In the genomic region with DNA sequence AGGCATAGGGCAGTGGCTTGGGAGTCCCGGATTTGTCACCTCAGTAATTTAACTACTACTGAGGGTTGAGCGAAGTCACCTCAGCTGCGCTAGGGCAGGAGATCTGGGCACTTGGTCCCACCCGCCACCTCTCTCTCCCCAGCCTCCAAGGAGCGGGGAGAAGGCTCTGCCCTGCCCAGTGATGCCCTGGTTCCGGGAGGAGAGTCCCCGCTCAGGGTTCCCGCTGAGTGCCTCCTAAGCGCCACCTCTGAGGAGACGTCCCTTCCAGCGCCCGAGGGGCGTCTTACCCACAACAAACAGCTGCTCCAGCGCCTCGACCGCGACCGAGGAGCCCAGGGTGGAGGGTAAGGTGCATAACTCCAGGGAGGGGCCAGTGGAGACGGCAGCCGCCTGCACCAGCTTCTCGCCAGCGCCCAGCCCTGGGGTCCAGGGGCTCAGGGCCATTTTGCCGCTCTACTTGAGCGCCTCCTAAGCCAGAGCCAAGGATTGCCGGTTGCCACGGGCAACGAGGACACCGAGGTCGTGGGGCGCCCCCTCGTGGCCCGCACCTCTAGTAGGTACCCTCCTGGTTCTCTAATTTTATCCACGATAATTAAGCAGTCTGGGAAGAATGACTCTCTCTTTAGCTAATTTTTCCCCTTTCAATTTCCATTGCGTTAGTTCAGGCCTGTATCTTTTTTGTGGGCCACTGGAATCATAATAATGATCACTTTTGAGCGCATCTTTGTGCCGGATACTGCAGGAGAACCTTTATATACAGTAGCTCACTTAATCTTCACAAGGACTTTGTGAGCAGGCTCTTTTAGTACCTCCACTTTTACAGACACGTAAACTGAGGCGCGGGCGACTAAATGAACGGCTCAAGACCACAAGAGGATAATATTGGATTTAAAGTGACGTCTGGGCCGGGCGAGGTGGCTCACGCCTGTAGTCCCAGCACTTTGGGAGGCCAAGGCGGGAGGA, we compare ENCODE assay signal across 9 cellular contexts. TPM values are rescaled to one million over a fixed set of nuclear protein-coding genes. Genes with fewer than 3 reads are reported as not detected.
DNase-seq lines count a peak whose midpoint lies in the region; ATAC-seq and TF ChIP-seq lines count a peak whose summit lies in the region.
"Had no signal": no experiment of that assay in that cellular context is flagged by ENCODE, and none has a peak within 500 bp of the region (broad histone marks: within the 10 kb centered on the region; RNA-seq: fewer than 3 reads in every experiment).

A gene (minus strand): TSS at position 481 of the 963 bp plus-strand sequence. CDS start 37 bp downstream, at position 444.

- POLR2A ChIA-PET in OCI-LY7 (lab: Charles Lee): interaction anchor here (0.6 kb wide), 2 partner anchors 52 to 1789 kb away, joined by 3 read pairs; no protein-coding TSS in a partner anchor

- H3K4me3 ChIP-seq in HL-60 (replicated peaks; ENCODE audit: insufficient read depth, low read length) (peak within 1 kb of the TSS; percentile 48), OCI-LY7 (ENCODE audit: low read depth, low read length, poor library complexity, severe bottlenecking) (peak within 1 kb of the TSS; percentile 41), fibroblast of the aortic adventitia (ENCODE audit: low read depth, low read length) (peak within 1 kb of the TSS; percentile 59)

- H3K9me3 Mint-ChIP-seq in natural killer cell: no peaks in the 10 kb centered on the region
- no peaks in the 10 kb centered on the region for H3K9me3 Mint-ChIP-seq in stimulated activated memory B cell treated with anti-CD40 and anti-IgM and Interleukin-4, amounts not matched to agents 10 μg/mL and 1 μg/mL and 100 μg/mL, for 72 hours

- CTCF ChIA-PET in OCI-LY7 (lab: Charles Lee; ENCODE audit: unreplicated experiment): interaction anchor here (1.0 kb wide), 1 partner anchor 16 kb away, joined by 4 read pairs; no protein-coding TSS in a partner anchor

- H3K9me3 ChIP-seq in OCI-LY7 (ENCODE audit: low read length): no peaks in the 10 kb centered on the region

- H3K4me3 Mint-ChIP-seq in natural killer cell: peak within 1 kb of the TSS; percentile 70
- H3K4me3 Mint-ChIP-seq in stimulated activated memory B cell treated with anti-CD40 and anti-IgM and Interleukin-4, amounts not matched to agents 10 μg/mL and 1 μg/mL and 100 μg/mL, for 72 hours: peak within 1 kb of the TSS; percentile 77

- H3K27me3 ChIP-seq in HL-60 (ENCODE audit: insufficient read depth, poor library complexity, severe bottlenecking): peaks cover 13% of the 10 kb centered on the region

- no TSS peak for BruUV-seq in OCI-LY7 (replicated peaks; lab: Mats Ljungman, UMichigan)

- H2AFZ ChIP-seq in OCI-LY7 (ENCODE audit: low read length): peak within 1 kb of the TSS; percentile 62; the same call in 1 of the 2 replicates

- peak; percentile 61 for TF ChIP-seq CTCF in HL-60 (IDR thresholded peaks at IDR 0.05; ENCODE audit: insufficient read depth, low read length)
- peak; percentile 88 for TF ChIP-seq CTCF in OCI-LY7 (conservative IDR thresholded peaks at IDR 0.05; ENCODE audit: low read length)
- peak; percentile 75 for TF ChIP-seq CTCF in fibroblast of the aortic adventitia (IDR thresholded peaks at IDR 0.05; ENCODE audit: insufficient read depth, low read length)
- peak; percentile 73 for TF ChIP-seq CTCF in natural killer cell (IDR thresholded peaks at IDR 0.05)

- H3K27ac ChIP-seq in HL-60 (replicated peaks) (no peak within 1 kb of the TSS), OCI-LY7 (ENCODE audit: low read depth, low read length, poor library complexity, severe bottlenecking) (no peak within 1 kb of the TSS)
- H3K27ac ChIP-seq: epithelial cell of prostate had no signal

- ATAC-seq in GM19468 (IDR thresholded peaks at IDR 0.05; ENCODE audit: extremely low read depth, unreplicated experiment) (peak; percentile 79), natural killer cell (peak; percentile 93 to 98 (median 98))
- ATAC-seq in stimulated activated memory B cell treated with anti-CD40 and anti-IgM and Interleukin-4, amounts not matched to agents 10 μg/mL and 1 μg/mL and 100 μg/mL, for 72 hours: peak; percentile 90

- no peaks in the 10 kb centered on the region for H3K9me2 ChIP-seq in OCI-LY7 (ENCODE audit: insufficient read depth, low read length)

- DNase-seq in COLO668 (lab: John Stamatoyannopoulos, UW; ENCODE audit: unreplicated experiment): peak; percentile 97
- DNase-seq in HL-60 (ENCODE audit: low read depth in 1 of 2, low spot score in 1 of 2): peak; percentile 57 to 78
- DNase-seq in OCI-LY7 (ENCODE audit: low spot score): peak; percentile 81
- DNase-seq in activated T-helper 1 cell treated with Interleukin-2 at 50 U/mL for 16 hours (ENCODE audit: low read depth): peak; percentile 66
- peak; percentile 69 for DNase-seq in fibroblast of the aortic adventitia (ENCODE audit: low read depth)
- DNase-seq in natural killer cell: peak; percentile 71

- peaks cover 7 to 19% of the 10 kb centered on the region in 2 donors for H3K27me3 Mint-ChIP-seq in natural killer cell (ENCODE audit: low read depth in 2 of 2)
- no peaks in the 10 kb centered on the region for H3K27me3 Mint-ChIP-seq in stimulated activated memory B cell treated with anti-CD40 and anti-IgM and Interleukin-4, amounts not matched to agents 10 μg/mL and 1 μg/mL and 100 μg/mL, for 72 hours

- no peaks in the 10 kb centered on the region for H3K36me3 Mint-ChIP-seq in natural killer cell
- no peaks in the 10 kb centered on the region for H3K36me3 Mint-ChIP-seq in stimulated activated memory B cell treated with anti-CD40 and anti-IgM and Interleukin-4, amounts not matched to agents 10 μg/mL and 1 μg/mL and 100 μg/mL, for 72 hours

- no peaks in the 10 kb centered on the region for H3K4me1 ChIP-seq in OCI-LY7 (ENCODE audit: insufficient read depth, low read length, poor library complexity, severe bottlenecking)

- no peaks in the 10 kb centered on the region for H3K79me2 ChIP-seq in OCI-LY7 (ENCODE audit: insufficient read depth, low read depth, low read length)

- intact Hi-C loops in OCI-LY7 (cut with micrococcal nuclease; ENCODE audit: unreplicated experiment) (loop anchor here (1.0 to 5.0 kb wide), 2 partner anchors 449 to 548 kb away; no protein-coding TSS in a partner anchor), natural killer cell (cut with micrococcal nuclease) (loop anchor here (1.0 kb wide), 1 partner anchor 449 kb away; no protein-coding TSS in a partner anchor)

- no peaks in the 10 kb centered on the region for H4K20me1 ChIP-seq in OCI-LY7 (ENCODE audit: insufficient read depth, low read length)

- no peaks in the 10 kb centered on the region for H3K36me3 ChIP-seq in OCI-LY7 (ENCODE audit: insufficient read depth, low read length)

- peak within 1 kb of the TSS; percentile 61 for H3K4me2 ChIP-seq in OCI-LY7 (ENCODE audit: low read length)

- H3K27ac Mint-ChIP-seq in natural killer cell: peak within 1 kb of the TSS in 1 of 2 donors; percentile 71
- H3K27ac Mint-ChIP-seq in stimulated activated memory B cell treated with anti-CD40 and anti-IgM and Interleukin-4, amounts not matched to agents 10 μg/mL and 1 μg/mL and 100 μg/mL, for 72 hours: peak within 1 kb of the TSS; percentile 44

- H3K4me1 Mint-ChIP-seq in natural killer cell: peaks cover 11 to 13% of the 10 kb centered on the region in 2 donors
- peaks cover 14% of the 10 kb centered on the region for H3K4me1 Mint-ChIP-seq in stimulated activated memory B cell treated with anti-CD40 and anti-IgM and Interleukin-4, amounts not matched to agents 10 μg/mL and 1 μg/mL and 100 μg/mL, for 72 hours

RNA-seq across cellular contexts. Expression of the gene that starts here (rescaled TPM):
- total RNA-seq in OCI-LY7 (2014; rRNA removed; shearing (Covaris generic)): not detected in 2 replicates
- not detected in 2 replicates for total RNA-seq in OCI-LY7 (2022)
- not detected in 2 replicates for total RNA-seq in fibroblast of the aortic adventitia (ENCODE audit: low replicate concordance)
- total RNA-seq in natural killer cell: not detected

Comparison
In these comparisons a context has a peak if more than half of its experiments do, and no peak if none do; other contexts are left out.
1. Peak in DNase-seq, H3K4me3 ChIP-seq and H3K4me2 ChIP-seq in OCI-LY7; RNA of the gene not detected or under 1 TPM.
2. Peak in DNase-seq and H3K4me3 ChIP-seq in fibroblast of the aortic adventitia; RNA of the gene not detected or under 1 TPM.
3. Peak in DNase-seq and ATAC-seq in natural killer cell; RNA of the gene not detected or under 1 TPM.